1 cellular context compared by ENCODE assay signal in genomic region chr2:230974096-230974913, GRCh38.
TF ChIP-seq lines count a peak whose summit lies in the region.

No MANE protein-coding gene starts in this region.

TF ChIP-seq in GM12878, 131 proteins besides CTCF, POLR2A, EP300 and RAD21 (continued from another document and continues in another):
- TF ChIP-seq RELB (IDR thresholded peaks at IDR 0.05; ENCODE audit: low read depth) (peak; percentile 97), IRF4 (IDR thresholded peaks at IDR 0.05; ENCODE audit: low read depth, low read length) (peak; percentile 78), FOXK2 (IDR thresholded peaks at IDR 0.05) (no peak), MLLT1 (IDR thresholded peaks at IDR 0.05) (peak; percentile 90), ATF3 (IDR thresholded peaks at IDR 0.05; ENCODE audit: borderline replicate concordance, extremely low read depth, low read depth, low read length) (no peak), RFX5 (IDR thresholded peaks at IDR 0.05; ENCODE audit: low read depth, low read length) (no peak), CREM (IDR thresholded peaks at IDR 0.05; ENCODE audit: low read depth) (peak; percentile 83; the same call in 1 of the 2 replicates), TBL1XR1 (IDR thresholded peaks at IDR 0.05; ENCODE audit: low read depth, low read length) (peak; percentile 72; the same call in 1 of the 2 replicates), POLR2AphosphoS5 (IDR thresholded peaks at IDR 0.05; ENCODE audit: low read length) (peak; percentile 76), ZNF207 (IDR thresholded peaks at IDR 0.05; ENCODE audit: borderline replicate concordance) (0 out of 2 replicates have a peak, but pooled peaks have one; percentile 24), SPI1 (IDR thresholded peaks at IDR 0.05; ENCODE audit: borderline replicate concordance, insufficient read depth, low read depth, low read length) (peak; percentile 61), POU2F2 (IDR thresholded peaks at IDR 0.05; ENCODE audit: borderline replicate concordance, low read depth, low read length) (peak; percentile 81), PKNOX1 (IDR thresholded peaks at IDR 0.05) (peak; percentile 68), MTA3 (IDR thresholded peaks at IDR 0.05; ENCODE audit: borderline replicate concordance, low read length) (peak; percentile 62), MTA2 (IDR thresholded peaks at IDR 0.05; ENCODE audit: low read depth) (peak; percentile 92), FOXM1 (IDR thresholded peaks at IDR 0.05; ENCODE audit: low read depth, low read length) (peak; percentile 98), ATF2 (IDR thresholded peaks at IDR 0.05; ENCODE audit: low read length) (peak; percentile 100), LARP7 (IDR thresholded peaks at IDR 0.05) (no peak), E2F8 (IDR thresholded peaks at IDR 0.05; ENCODE audit: low read depth, partially characterized antibody) (peak; percentile 37), CBX5 (IDR thresholded peaks at IDR 0.05; ENCODE audit: low read depth) (peak; percentile 97), SP1 (IDR thresholded peaks at IDR 0.05; ENCODE audit: low read depth, low read length) (no peak), SRF (IDR thresholded peaks at IDR 0.05; ENCODE audit: low read depth in 2 of 2, low read length in 2 of 2) (peak in 1 of 2 experiments; percentile 54; a peak in 1 of 4 replicates), MEF2A (IDR thresholded peaks at IDR 0.05; ENCODE audit: insufficient read depth, low read depth, low read length) (peak; percentile 83), BACH1 (IDR thresholded peaks at IDR 0.05; ENCODE audit: borderline replicate concordance) (peak; percentile 66; the same call in 1 of the 2 replicates), GATAD2B (conservative IDR thresholded peaks at IDR 0.05; ENCODE audit: low read depth) (peak; percentile 82), ASH2L (IDR thresholded peaks at IDR 0.05; ENCODE audit: borderline replicate concordance, low read depth) (0 out of 2 replicates have a peak, but pooled peaks have one; percentile 30), BCL3 (IDR thresholded peaks at IDR 0.05; ENCODE audit: borderline replicate concordance, insufficient read depth, low read depth, low read length, poor library complexity, severe bottlenecking) (peak; percentile 100), ZSCAN29 (IDR thresholded peaks at IDR 0.05) (peak; percentile 11; the same call in 1 of the 2 replicates), RAD51 (IDR thresholded peaks at IDR 0.05) (peak; percentile 64), SMARCA5 (IDR thresholded peaks at IDR 0.05) (0 out of 2 replicates have a peak, but pooled peaks have one; percentile 1), SMAD5 (IDR thresholded peaks at IDR 0.05; ENCODE audit: low read depth) (peak; percentile 65; the same call in 1 of the 2 replicates), ATF7 (IDR thresholded peaks at IDR 0.05; ENCODE audit: low read depth) (peak; percentile 88), CBFB (IDR thresholded peaks at IDR 0.05; ENCODE audit: low read depth) (peak; percentile 95; the same call in 1 of the 2 replicates), NR2C1 (IDR thresholded peaks at IDR 0.05) (no peak), RUNX3 (IDR thresholded peaks at IDR 0.05; ENCODE audit: low read length) (peak; percentile 96), JUNB (IDR thresholded peaks at IDR 0.05) (peak; percentile 85), PML (IDR thresholded peaks at IDR 0.05; ENCODE audit: low read length) (peak; percentile 95), EED (IDR thresholded peaks at IDR 0.05; ENCODE audit: low read depth) (peak; percentile 98), MXI1 (IDR thresholded peaks at IDR 0.05; ENCODE audit: low read depth, low read length) (peak; percentile 75), NFIC (IDR thresholded peaks at IDR 0.05; ENCODE audit: low read depth, low read length) (peak; percentile 99), EGR1 (IDR thresholded peaks at IDR 0.05; ENCODE audit: borderline replicate concordance in 1 of 2, low read depth in 2 of 2, low read length in 2 of 2) (no peak), NBN (IDR thresholded peaks at IDR 0.05) (peak; percentile 87), KDM1A (IDR thresholded peaks at IDR 0.05; ENCODE audit: borderline replicate concordance) (no peak), RELA (IDR thresholded peaks at IDR 0.05; ENCODE audit: borderline replicate concordance, partially characterized antibody) (peak; percentile 81), YBX1 (IDR thresholded peaks at IDR 0.05) (no peak), DPF2 (IDR thresholded peaks at IDR 0.05) (peak; percentile 79), CEBPZ (IDR thresholded peaks at IDR 0.05; ENCODE audit: low read depth, low read length) (no peak), E2F4 (IDR thresholded peaks at IDR 0.05; ENCODE audit: low read depth, low read length) (no peak), TAF1 (IDR thresholded peaks at IDR 0.05; ENCODE audit: borderline replicate concordance, low read depth, low read length) (0 out of 2 replicates have a peak, but pooled peaks have one; percentile 5), STAT3 (IDR thresholded peaks at IDR 0.05; ENCODE audit: low read depth, low read length) (peak; percentile 63), SIX5 (IDR thresholded peaks at IDR 0.05; ENCODE audit: low read depth, low read length, severe bottlenecking) (no peak), YY1 (IDR thresholded peaks at IDR 0.05; ENCODE audit: low read depth, low read length) (peak; percentile 41; the same call in 1 of the 2 replicates), HDGF (IDR thresholded peaks at IDR 0.05) (peak; percentile 81; the same call in 1 of the 2 replicates), CHD2 (IDR thresholded peaks at IDR 0.05; ENCODE audit: borderline replicate concordance, low read depth, low read length) (peak; percentile 64), RCOR1 (conservative IDR thresholded peaks at IDR 0.05; ENCODE audit: low read depth, low read length) (0 out of 2 replicates have a peak, but pooled peaks have one; percentile 46), NFXL1 (IDR thresholded peaks at IDR 0.05; ENCODE audit: borderline replicate concordance) (no peak), TCF3 (IDR thresholded peaks at IDR 0.05; ENCODE audit: borderline replicate concordance, insufficient read depth, low read depth, low read length) (peak; percentile 81; the same call in 1 of the 2 replicates)
